35 cellular contexts compared by ENCODE assay signal in genomic region chr16:56877783-56878182, GRCh38. TPM values are rescaled to one million over a fixed set of nuclear protein-coding genes. Genes with fewer than 3 reads are reported as not detected.
"Had no signal": no experiment of that assay in that cellular context is flagged by ENCODE, and none has a peak within 500 bp of the region (broad histone marks: within the 10 kb centered on the region; RNA-seq: fewer than 3 reads in every experiment).

No MANE protein-coding gene starts in this region.

- DNase-seq: activated B cell treated with CpG ODN at 0.5 μM for 24 hours; activated CD4-positive, alpha-beta memory T cell treated with anti-CD3 and anti-CD28 coated beads, Interleukin-2, amount 10 ng/mL, durations not matched to agents 7 days and 5 days; activated CD4-positive, alpha-beta T cell treated with anti-CD3 and anti-CD28 coated beads for 4 hours; activated CD4-positive, alpha-beta T cell treated with anti-CD3 and anti-CD28 coated beads, Interleukin-2, amount 10 ng/mL, durations not matched to agents 24 days and 14 days; activated CD4-positive, alpha-beta T cell treated with anti-CD3 and anti-CD28 coated beads, Interleukin-2, amount 50 U/mL, for 1 hour; activated CD4-positive, alpha-beta T cell treated with anti-CD3 and anti-CD28 coated beads, Interleukin-2, amount 50 U/mL, for 4 hours; activated CD4-positive, CD25-positive, alpha-beta regulatory T cell treated with anti-CD3 and anti-CD28 coated beads, Interleukin-2, amount 50 U/mL, for 72 hours; activated CD8-positive, alpha-beta memory T cell treated with anti-CD3 and anti-CD28 coated beads for 24 hours; activated CD8-positive, alpha-beta memory T cell treated with anti-CD3 and anti-CD28 coated beads, Interleukin-2, amount 10 ng/mL, durations not matched to agents 7 days and 5 days; activated CD8-positive, alpha-beta memory T cell treated with anti-CD3 and anti-CD28 coated beads, Interleukin-2, amount 50 U/mL, for 48 hours; activated CD8-positive, alpha-beta T cell treated with anti-CD3 and anti-CD28 coated beads, Interleukin-2, amount 10 ng/mL, durations not matched to agents 7 days and 5 days; activated effector memory CD4-positive, alpha-beta T cell treated with anti-CD3 and anti-CD28 coated beads, Interleukin-2, amount 50 U/mL, for 16 hours; activated gamma-delta T cell treated with Interleukin-2 at 50 U/mL for 16 hours; activated naive CD4-positive, alpha-beta T cell; activated naive CD4-positive, alpha-beta T cell treated with anti-CD3 and anti-CD28 coated beads for 36 hours; activated naive CD4-positive, alpha-beta T cell treated with anti-CD3 and anti-CD28 coated beads, Interleukin-2, amount 50 U/mL, for 16 hours; activated naive CD8-positive, alpha-beta T cell treated with anti-CD3 and anti-CD28 coated beads for 36 hours; activated T-cell treated with anti-CD3 and anti-CD28 coated beads, Interleukin-2, amount 50 U/mL, for 24 hours; activated T-cell treated with anti-CD3 and anti-CD28 coated beads, Interleukin-2, amount 50 U/mL, for 48 hours; adrenal gland; amniotic stem cell; aorta; body of pancreas; brain microvascular endothelial cell; central memory CD4-positive, alpha-beta T cell; T-helper 1 cell; T-helper 2 cell; T-helper 9 cell had no signal

- H3K27me3 ChIP-seq: adrenal gland, body of pancreas, brain microvascular endothelial cell, breast epithelium had no signal

- H3K4me3 ChIP-seq: adrenal gland, body of pancreas, breast epithelium had no signal

- H3K36me3 ChIP-seq: adrenal gland, brain microvascular endothelial cell, breast epithelium had no signal

- FAIRE-seq: astrocyte, TTC549 had no signal

- H3K27ac ChIP-seq: adrenal gland, body of pancreas, brain microvascular endothelial cell, breast epithelium, VCaP had no signal

- ATAC-seq: activated CD8-positive, alpha-beta memory T cell treated with anti-CD3 and anti-CD28 coated beads, Interleukin-2, amount 10 ng/mL, durations not matched to agents 7 days and 5 days; activated CD8-positive, alpha-beta T cell treated with anti-CD3 and anti-CD28 coated beads, Interleukin-2, amount 10 ng/mL, durations not matched to agents 7 days and 5 days; activated naive CD4-positive, alpha-beta T cell treated with anti-CD3 and anti-CD28 coated beads, Interleukin-2, amount 50 U/mL, for 72 hours; body of pancreas had no signal

- H3K9me3 ChIP-seq: adrenal gland, body of pancreas, breast epithelium had no signal

- H3K4me1 ChIP-seq: adrenal gland, body of pancreas, breast epithelium had no signal

RNA-seq across cellular contexts. Expression of gene SLC12A3, which starts 12.8 kb away (rescaled TPM):
- total RNA-seq: activated CD4-positive, alpha-beta memory T cell treated with anti-CD3 and anti-CD28 coated beads, Interleukin-2, amount 10 ng/mL, durations not matched to agents 7 days and 5 days; activated CD4-positive, alpha-beta T cell treated with anti-CD3 and anti-CD28 coated beads, Interleukin-2, amount 10 ng/mL, durations not matched to agents 24 days and 14 days; activated CD8-positive, alpha-beta memory T cell treated with anti-CD3 and anti-CD28 coated beads, Interleukin-2, amount 10 ng/mL, durations not matched to agents 7 days and 5 days; activated CD8-positive, alpha-beta T cell treated with anti-CD3 and anti-CD28 coated beads, Interleukin-2, amount 10 ng/mL, durations not matched to agents 7 days and 5 days; activated naive CD4-positive, alpha-beta T cell treated with anti-CD3 and anti-CD28 coated beads for 36 hours; activated naive CD4-positive, alpha-beta T cell treated with anti-CD3 and anti-CD28 coated beads, Interleukin-2, amount 50 U/mL, for 72 hours; adrenal gland; aorta; body of pancreas; breast epithelium; cardiac septum; cerebellum had no signal
- polyA plus RNA-seq: aorta had no signal
